In the genomic region with DNA sequence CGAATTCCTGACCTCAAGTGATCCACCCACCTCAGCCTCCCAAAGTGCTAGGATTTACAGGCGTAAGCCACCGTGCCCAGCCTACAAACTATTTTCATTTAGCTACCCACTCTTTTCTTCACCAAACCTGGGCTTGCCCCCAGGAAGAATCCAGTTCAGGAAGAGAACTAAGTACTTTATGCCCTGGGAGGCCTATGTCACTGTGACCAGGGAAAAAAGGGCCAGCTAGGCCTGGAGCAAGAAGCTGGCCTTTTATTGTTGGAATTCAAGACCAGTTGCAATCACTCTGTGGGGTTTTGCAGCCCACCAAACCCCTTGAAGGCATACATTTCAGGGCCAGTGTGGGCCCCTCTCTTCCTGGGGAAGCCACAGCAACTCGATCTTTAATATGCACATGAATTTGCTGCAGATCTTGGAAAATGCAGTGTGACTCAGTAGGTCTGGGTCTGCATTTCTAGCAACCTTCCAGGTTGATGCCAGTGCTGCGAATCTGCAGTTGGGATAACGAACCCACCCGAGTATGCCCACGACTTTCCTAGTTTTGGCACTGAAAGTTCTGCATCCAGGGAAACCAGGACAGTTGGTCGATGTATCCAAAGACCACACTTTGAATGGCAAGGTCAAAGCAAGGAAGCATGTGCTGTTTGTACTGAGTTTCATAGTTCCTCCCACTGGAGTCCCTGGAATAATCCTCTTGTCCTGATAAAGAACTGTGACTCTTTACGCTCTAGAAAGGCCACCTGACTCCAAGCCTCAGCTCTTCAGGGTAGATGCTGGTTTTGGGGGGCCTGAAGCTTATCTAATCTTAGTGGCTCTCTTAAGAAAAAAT, we compare ENCODE assay signal across 17 cellular contexts.
"Had no signal": no experiment of that assay in that cellular context is flagged by ENCODE, and none has a peak within 500 bp of the region (broad histone marks: within the 10 kb centered on the region; RNA-seq: fewer than 3 reads in every experiment).

No MANE protein-coding gene starts in this region.

- H3K9me3 Mint-ChIP-seq: activated CD4-positive, alpha-beta T cell treated with anti-CD3 and anti-CD28 coated beads, Interleukin-2, amount 10 ng/mL, durations not matched to agents 7 days and 5 days; activated CD8-positive, alpha-beta T cell treated with anti-CD3 and anti-CD28 coated beads for 36 hours; activated naive CD4-positive, alpha-beta T cell treated with anti-CD3 and anti-CD28 coated beads, Interleukin-2, amount 50 U/mL, for 72 hours; activated T-cell treated with anti-CD3 and anti-CD28 coated beads, Interleukin-2, amount 50 U/mL, for 4 hours; activated T-helper 17 cell treated with anti-CD3 and anti-CD28 coated beads, Interleukin-2, amount 50 U/mL, for 72 hours; naive thymus-derived CD8-positive, alpha-beta T cell; neural progenitor cell; stimulated activated effector memory CD8-positive, alpha-beta T cell treated with anti-CD3 and anti-CD28 coated beads, Interleukin-12 subunit alpha, Interleukin-12 subunit beta, amount 100 ng/mL, for 72 hours; stimulated activated naive CD8-positive, alpha-beta T cell treated with anti-CD3 and anti-CD28 coated beads, Interleukin-15, Interleukin-2, amounts not matched to agents 100 ng/mL and 50 ng/mL, for 24 hours; WTC11 had no signal

- H2AFZ ChIP-seq: neural progenitor cell had no signal

- H3K4me3 ChIP-seq: neural progenitor cell, skin epidermis, thyroid gland, upper lobe of left lung, vagina had no signal

- H3K36me3 Mint-ChIP-seq: activated naive CD4-positive, alpha-beta T cell treated with anti-CD3 and anti-CD28 coated beads, Interleukin-2, amount 50 U/mL, for 72 hours; naive thymus-derived CD8-positive, alpha-beta T cell; neural progenitor cell; stimulated activated effector memory CD8-positive, alpha-beta T cell treated with anti-CD3 and anti-CD28 coated beads, Interleukin-12 subunit alpha, Interleukin-12 subunit beta, amount 100 ng/mL, for 72 hours; WTC11 had no signal

- H3K27ac ChIP-seq: epithelial cell of prostate, neural progenitor cell, skin epidermis, thyroid gland, upper lobe of left lung, vagina had no signal

- H3K36me3 ChIP-seq: neural progenitor cell, thyroid gland, upper lobe of left lung, vagina had no signal

- DNase-seq: kidney, occipital lobe had no signal

- H3K4me2 ChIP-seq: neural progenitor cell had no signal

- H3K27me3 Mint-ChIP-seq: activated T-helper 17 cell treated with anti-CD3 and anti-CD28 coated beads, Interleukin-2, amount 50 U/mL, for 72 hours had no signal

- H3K27me3 ChIP-seq: thyroid gland, upper lobe of left lung, vagina had no signal

- H3K4me3 Mint-ChIP-seq: activated CD4-positive, alpha-beta T cell treated with anti-CD3 and anti-CD28 coated beads, Interleukin-2, amount 10 ng/mL, durations not matched to agents 7 days and 5 days; activated CD8-positive, alpha-beta T cell treated with anti-CD3 and anti-CD28 coated beads for 36 hours; activated T-cell treated with anti-CD3 and anti-CD28 coated beads, Interleukin-2, amount 50 U/mL, for 4 hours; activated T-helper 17 cell treated with anti-CD3 and anti-CD28 coated beads, Interleukin-2, amount 50 U/mL, for 72 hours; naive thymus-derived CD8-positive, alpha-beta T cell; neural progenitor cell; stimulated activated effector memory CD8-positive, alpha-beta T cell treated with anti-CD3 and anti-CD28 coated beads, Interleukin-12 subunit alpha, Interleukin-12 subunit beta, amount 100 ng/mL, for 72 hours; stimulated activated naive CD8-positive, alpha-beta T cell treated with anti-CD3 and anti-CD28 coated beads, Interleukin-15, Interleukin-2, amounts not matched to agents 100 ng/mL and 50 ng/mL, for 24 hours; WTC11 had no signal

- H3K9me3 ChIP-seq: thyroid gland, upper lobe of left lung, vagina had no signal

- H3K27ac Mint-ChIP-seq: activated CD4-positive, alpha-beta T cell treated with anti-CD3 and anti-CD28 coated beads, Interleukin-2, amount 10 ng/mL, durations not matched to agents 7 days and 5 days; activated CD8-positive, alpha-beta T cell treated with anti-CD3 and anti-CD28 coated beads for 36 hours; activated naive CD4-positive, alpha-beta T cell treated with anti-CD3 and anti-CD28 coated beads, Interleukin-2, amount 50 U/mL, for 72 hours; activated T-helper 17 cell treated with anti-CD3 and anti-CD28 coated beads, Interleukin-2, amount 50 U/mL, for 72 hours; naive thymus-derived CD8-positive, alpha-beta T cell; neural progenitor cell; stimulated activated effector memory CD8-positive, alpha-beta T cell treated with anti-CD3 and anti-CD28 coated beads, Interleukin-12 subunit alpha, Interleukin-12 subunit beta, amount 100 ng/mL, for 72 hours; stimulated activated naive CD8-positive, alpha-beta T cell treated with anti-CD3 and anti-CD28 coated beads, Interleukin-15, Interleukin-2, amounts not matched to agents 100 ng/mL and 50 ng/mL, for 24 hours; WTC11 had no signal
